16 cellular contexts compared by ENCODE assay signal in genomic region chr11:65896009-65896999, GRCh38. TPM values are rescaled to one million over a fixed set of nuclear protein-coding genes. Genes with fewer than 3 reads are reported as not detected.
DNase-seq lines count a peak whose midpoint lies in the region; ATAC-seq and TF ChIP-seq lines count a peak whose summit lies in the region.
"Had no signal": no experiment of that assay in that cellular context is flagged by ENCODE, and none has a peak within 500 bp of the region (broad histone marks: within the 10 kb centered on the region; RNA-seq: fewer than 3 reads in every experiment).

No MANE protein-coding gene starts in this region.

- H3K36me3 Mint-ChIP-seq in activated CD4-positive, alpha-beta T cell treated with anti-CD3 and anti-CD28 coated beads for 36 hours (ENCODE audit: low read depth), result peaks cover 45% of the 10 kb centered on the region
- peaks cover 42% of the 10 kb centered on the region for H3K36me3 Mint-ChIP-seq in activated naive CD8-positive, alpha-beta T cell treated with anti-CD3 and anti-CD28 coated beads for 36 hours
- no peaks in the 10 kb centered on the region for H3K36me3 Mint-ChIP-seq in naive thymus-derived CD4-positive, alpha-beta T cell

- intact Hi-C loops in activated CD4-positive, alpha-beta T cell treated with anti-CD3 and anti-CD28 coated beads for 36 hours (cut with DNase I, micrococcal nuclease), result loop anchor here in 1 of 2 experiments (10.0 kb wide), 1 partner anchor 472 kb away; the partner anchor contains the start of gene NEAT1
- intact Hi-C loops in naive thymus-derived CD4-positive, alpha-beta T cell (cut with micrococcal nuclease), result no loop called here

- POLR2A ChIA-PET in activated CD4-positive, alpha-beta T cell treated with anti-CD3 and anti-CD28 coated beads for 36 hours (lab: Charles Lee), result interaction anchor here (0.7 to 0.9 kb wide), 2 partner anchors 9 to 900 kb away, joined by 3 to 4 read pairs; no protein-coding TSS in a partner anchor
- POLR2A ChIA-PET in naive thymus-derived CD4-positive, alpha-beta T cell (lab: Charles Lee), result interaction anchor here (0.6 to 5.0 kb wide), 8 partner anchors 11 to 227 kb away, joined by 3 to 21 read pairs (median 3); partner anchors contain the start of genes CFL1 and SART1

- H3K4me3 ChIP-seq in HFF-Myc (replicated peaks; ENCODE audit: low read depth, low read length), result peak overlapping the region; percentile 71
- no peak overlapping the region for H3K4me3 ChIP-seq in naive thymus-derived CD4-positive, alpha-beta T cell (ENCODE audit: low read length)
- H3K4me3 ChIP-seq: tibial nerve had no signal

- DNase-seq in activated CD4-positive, alpha-beta T cell treated with anti-CD3 and anti-CD28 coated beads for 36 hours, result no peak
- no peak for DNase-seq in activated CD4-positive, alpha-beta T cell treated with anti-CD3 and anti-CD28 coated beads, Interleukin-2, amount 50 U/mL, for 4 hours
- DNase-seq in HFF-Myc (ENCODE audit: extremely low read depth, low read depth), result no peak
- DNase-seq in activated naive CD8-positive, alpha-beta T cell treated with anti-CD3 and anti-CD28 coated beads for 36 hours, result no peak
- DNase-seq in naive thymus-derived CD4-positive, alpha-beta T cell, result no peak
- DNase-seq in kidney tubule cell (ENCODE audit: low spot score), result no peak
- DNase-seq in NCI-H446 (lab: John Stamatoyannopoulos, UW), result no peak
- DNase-seq: activated CD8-positive, alpha-beta memory T cell treated with anti-CD3 and anti-CD28 coated beads for 24 hours; DMS 273 treated with DMSO at 0.1 percent for 48 hours; effector CD4-positive, alpha-beta T cell; glutamatergic neuron; left colon; small intestine had no signal

- no peaks in the 10 kb centered on the region for H3K27me3 Mint-ChIP-seq in activated CD4-positive, alpha-beta T cell treated with anti-CD3 and anti-CD28 coated beads for 36 hours
- H3K27me3 Mint-ChIP-seq in activated naive CD8-positive, alpha-beta T cell treated with anti-CD3 and anti-CD28 coated beads for 36 hours, result peaks cover 3% of the 10 kb centered on the region
- peaks cover 0 to 3% (median 0%) of the 10 kb centered on the region in 5 donors for H3K27me3 Mint-ChIP-seq in naive thymus-derived CD4-positive, alpha-beta T cell

- no peak for ATAC-seq in activated CD4-positive, alpha-beta T cell treated with anti-CD3 and anti-CD28 coated beads for 36 hours
- ATAC-seq in naive thymus-derived CD4-positive, alpha-beta T cell, result no peak
- no peak for ATAC-seq in GM21825 (IDR thresholded peaks at IDR 0.05; ENCODE audit: unreplicated experiment)
- ATAC-seq: left colon had no signal

- H3K4me1 ChIP-seq in naive thymus-derived CD4-positive, alpha-beta T cell (ENCODE audit: control insufficient read depth in 2 of 2, insufficient read depth in 2 of 2, low read length in 2 of 2), result peaks cover 43 to 48% of the 10 kb centered on the region in 2 donors

- H3K36me3 ChIP-seq in naive thymus-derived CD4-positive, alpha-beta T cell (ENCODE audit: control insufficient read depth in 2 of 3, insufficient read depth in 3 of 3, low read length in 3 of 3), result no peaks in the 10 kb centered on the region
- H3K36me3 ChIP-seq: tibial nerve had no signal

- peak overlapping the region; percentile 58 for H3K27ac Mint-ChIP-seq in activated CD4-positive, alpha-beta T cell treated with anti-CD3 and anti-CD28 coated beads for 36 hours
- peak overlapping the region; percentile 70 for H3K27ac Mint-ChIP-seq in activated naive CD8-positive, alpha-beta T cell treated with anti-CD3 and anti-CD28 coated beads for 36 hours
- H3K27ac Mint-ChIP-seq in naive thymus-derived CD4-positive, alpha-beta T cell, result peak overlapping the region in 5 of 9 donors; percentile 6 to 67 (median 19)
- H3K27ac Mint-ChIP-seq: nephron had no signal

- no peaks in the 10 kb centered on the region for H3K9me3 Mint-ChIP-seq in activated CD4-positive, alpha-beta T cell treated with anti-CD3 and anti-CD28 coated beads for 36 hours (ENCODE audit: low read depth)
- H3K9me3 Mint-ChIP-seq in activated naive CD8-positive, alpha-beta T cell treated with anti-CD3 and anti-CD28 coated beads for 36 hours, result no peaks in the 10 kb centered on the region
- no peaks in the 10 kb centered on the region for H3K9me3 Mint-ChIP-seq in naive thymus-derived CD4-positive, alpha-beta T cell
- H3K9me3 Mint-ChIP-seq: nephron had no signal

- H3K4me3 Mint-ChIP-seq in activated CD4-positive, alpha-beta T cell treated with anti-CD3 and anti-CD28 coated beads for 36 hours, result peak overlapping the region; percentile 25
- H3K4me3 Mint-ChIP-seq in activated naive CD8-positive, alpha-beta T cell treated with anti-CD3 and anti-CD28 coated beads for 36 hours, result peak overlapping the region; percentile 22
- H3K4me3 Mint-ChIP-seq in naive thymus-derived CD4-positive, alpha-beta T cell, result peak overlapping the region in 2 of 10 donors; percentile 3 to 15

- peaks cover 0 to 6% of the 10 kb centered on the region in 2 donors for H3K27me3 ChIP-seq in naive thymus-derived CD4-positive, alpha-beta T cell (ENCODE audit: control insufficient read depth in 2 of 2, insufficient read depth in 2 of 2, low read length in 2 of 2)

- no peak overlapping the region for H3K27ac ChIP-seq in naive thymus-derived CD4-positive, alpha-beta T cell (ENCODE audit: low read depth, low read length)
- H3K27ac ChIP-seq: tibial nerve had no signal

- TF ChIP-seq CTCF in HFF-Myc (IDR thresholded peaks at IDR 0.05; ENCODE audit: low read depth, low read length, missing control alignments), result no peak

- no peaks in the 10 kb centered on the region for H3K9me3 ChIP-seq in naive thymus-derived CD4-positive, alpha-beta T cell (ENCODE audit: control insufficient read depth in 2 of 3, low read length in 3 of 3)
- H3K9me3 ChIP-seq: tibial nerve had no signal

- CTCF ChIA-PET in activated CD4-positive, alpha-beta T cell treated with anti-CD3 and anti-CD28 coated beads for 36 hours (lab: Charles Lee), result interaction anchor here (0.5 to 7.8 kb wide), 5 partner anchors 9 to 1376 kb away, joined by 3 to 113 read pairs (median 3); partner anchors contain the start of genes CCDC85B and FIBP
- CTCF ChIA-PET in naive thymus-derived CD4-positive, alpha-beta T cell (lab: Charles Lee), result interaction anchor here (0.6 to 5.0 kb wide), 2 partner anchors 11 to 375 kb away, joined by 4 to 36 read pairs; no protein-coding TSS in a partner anchor

- peaks cover 57% of the 10 kb centered on the region for H3K4me1 Mint-ChIP-seq in activated CD4-positive, alpha-beta T cell treated with anti-CD3 and anti-CD28 coated beads for 36 hours
- H3K4me1 Mint-ChIP-seq in activated naive CD8-positive, alpha-beta T cell treated with anti-CD3 and anti-CD28 coated beads for 36 hours, result peaks cover 49% of the 10 kb centered on the region
- peaks cover 17 to 62% (median 38%) of the 10 kb centered on the region in 7 donors for H3K4me1 Mint-ChIP-seq in naive thymus-derived CD4-positive, alpha-beta T cell

RNA-seq across cellular contexts. Expression of gene FOSL1, which starts 3.9 kb away (rescaled TPM):
- 10 to 100 TPM; 11.1 to 11.3 TPM for total RNA-seq in activated CD4-positive, alpha-beta T cell treated with anti-CD3 and anti-CD28 coated beads for 36 hours
- 10 to 100 TPM; 15.8 to 16.0 TPM for total RNA-seq in activated naive CD8-positive, alpha-beta T cell treated with anti-CD3 and anti-CD28 coated beads for 36 hours
- total RNA-seq in naive thymus-derived CD4-positive, alpha-beta T cell, result 10 to 100 TPM in 1 of 5 experiments, 1 to 10 TPM in 2, not detected in 2; 2.8 to 25.7 (median 4.0) TPM
- polyA plus RNA-seq in naive thymus-derived CD4-positive, alpha-beta T cell, result not detected

RNA-seq across cellular contexts. Expression of gene CCDC85B, which starts 5.8 kb away (rescaled TPM):
- 10 to 100 TPM; 25.5 to 45.0 TPM for total RNA-seq in activated CD4-positive, alpha-beta T cell treated with anti-CD3 and anti-CD28 coated beads for 36 hours
- total RNA-seq in activated naive CD8-positive, alpha-beta T cell treated with anti-CD3 and anti-CD28 coated beads for 36 hours, result 10 to 100 TPM; 78.5 to 81.3 TPM
- total RNA-seq in naive thymus-derived CD4-positive, alpha-beta T cell, result 10 to 100 TPM; 21.1 to 52.1 (median 23.6) TPM
- 10 to 100 TPM; 59.0 to 85.0 TPM for polyA plus RNA-seq in naive thymus-derived CD4-positive, alpha-beta T cell

RNA-seq across cellular contexts. Expression of gene FIBP, which starts 8.0 kb away (rescaled TPM):
- 100 to 1,000 TPM in 1 of 2 experiments, 10 to 100 TPM in 1; 95.4 to 121 TPM for total RNA-seq in activated CD4-positive, alpha-beta T cell treated with anti-CD3 and anti-CD28 coated beads for 36 hours
- total RNA-seq in activated naive CD8-positive, alpha-beta T cell treated with anti-CD3 and anti-CD28 coated beads for 36 hours, result 100 to 1,000 TPM; 113 to 114 TPM
- 10 to 100 TPM; 25.9 to 72.1 (median 43.4) TPM for total RNA-seq in naive thymus-derived CD4-positive, alpha-beta T cell
- polyA plus RNA-seq in naive thymus-derived CD4-positive, alpha-beta T cell, result 10 to 100 TPM; 60.0 to 78.3 TPM

RNA-seq across cellular contexts. Expression of gene CTSW, which starts 16.7 kb away (rescaled TPM):
- total RNA-seq in activated CD4-positive, alpha-beta T cell treated with anti-CD3 and anti-CD28 coated beads for 36 hours, result 1 to 10 TPM; 1.7 TPM
- total RNA-seq in activated naive CD8-positive, alpha-beta T cell treated with anti-CD3 and anti-CD28 coated beads for 36 hours, result 10 to 100 TPM; 39.3 to 41.5 TPM
- 100 to 1,000 TPM in 1 of 5 experiments, 10 to 100 TPM in 4; 24.9 to 148 (median 29.3) TPM for total RNA-seq in naive thymus-derived CD4-positive, alpha-beta T cell
- 10 to 100 TPM; 31.7 to 58.7 TPM for polyA plus RNA-seq in naive thymus-derived CD4-positive, alpha-beta T cell

RNA-seq across cellular contexts. Expression of gene C11orf68, which starts 22.6 kb away (rescaled TPM):
- total RNA-seq in activated CD4-positive, alpha-beta T cell treated with anti-CD3 and anti-CD28 coated beads for 36 hours, result 10 to 100 TPM; 21.4 to 22.9 TPM
- 10 to 100 TPM; 16.8 to 16.9 TPM for total RNA-seq in activated naive CD8-positive, alpha-beta T cell treated with anti-CD3 and anti-CD28 coated beads for 36 hours
- total RNA-seq in naive thymus-derived CD4-positive, alpha-beta T cell, result 10 to 100 TPM; 18.5 to 62.2 (median 40.4) TPM
- polyA plus RNA-seq in naive thymus-derived CD4-positive, alpha-beta T cell, result 100 to 1,000 TPM in 1 of 2 donors, 10 to 100 TPM in 1; 74.1 to 104 TPM

Comparison
In these comparisons a context has a peak if more than half of its experiments do, and no peak if none do; other contexts are left out.
1. H3K27ac Mint-ChIP-seq: peak in every context shown above with its lines; median percentile 70 in activated naive CD8-positive, alpha-beta T cell treated with anti-CD3 and anti-CD28 coated beads for 36 hours; 58 in activated CD4-positive, alpha-beta T cell treated with anti-CD3 and anti-CD28 coated beads for 36 hours; 19 in naive thymus-derived CD4-positive, alpha-beta T cell.